21 cellular contexts compared by ENCODE assay signal in the genomic region with DNA sequence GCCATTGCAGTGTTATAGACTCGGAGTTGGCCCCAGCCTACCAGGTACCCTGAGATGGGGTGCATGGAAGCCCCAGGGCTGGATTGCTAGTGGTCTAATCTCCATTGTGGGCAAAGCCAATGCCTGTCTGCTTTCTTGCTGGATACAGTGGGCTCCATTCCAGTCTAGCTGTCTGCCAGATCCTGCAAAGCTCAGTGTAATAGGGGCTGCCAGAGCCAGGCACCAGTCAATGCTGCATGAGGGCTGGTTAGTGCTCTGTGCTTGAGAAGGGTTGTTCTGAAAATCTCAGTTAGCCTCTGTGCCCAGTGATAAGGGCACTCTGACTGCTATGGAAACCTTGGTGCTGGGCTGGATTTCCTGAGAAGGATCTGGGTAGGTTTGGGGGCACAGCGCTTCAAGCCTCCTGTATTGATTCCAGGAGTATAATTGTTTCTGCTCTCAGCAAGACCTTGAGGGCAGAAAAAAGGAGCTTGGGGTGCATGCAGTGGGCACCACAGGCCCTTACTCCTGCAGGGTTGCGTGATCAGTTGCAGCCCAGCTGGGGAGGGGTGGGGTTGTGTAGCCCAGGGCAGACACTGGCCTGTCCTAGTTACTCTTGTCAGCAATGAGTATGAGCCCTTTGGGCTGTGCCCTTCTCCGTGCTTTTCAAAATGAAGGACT. TPM values are rescaled to one million over a fixed set of nuclear protein-coding genes. Genes with fewer than 3 reads are reported as not detected.
"Had no signal": no experiment of that assay in that cellular context is flagged by ENCODE, and none has a peak within 500 bp of the region (broad histone marks: within the 10 kb centered on the region; RNA-seq: fewer than 3 reads in every experiment).

No MANE protein-coding gene starts in this region.

- H3K4me3 Mint-ChIP-seq: effector memory CD8-positive, alpha-beta T cell; naive thymus-derived CD8-positive, alpha-beta T cell; nephron progenitor cell; stimulated activated effector memory CD8-positive, alpha-beta T cell treated with anti-CD3 and anti-CD28 coated beads, Interleukin-12 subunit alpha, Interleukin-12 subunit beta, amount 100 ng/mL, for 72 hours had no signal

- H3K9me3 Mint-ChIP-seq: effector memory CD8-positive, alpha-beta T cell; naive thymus-derived CD8-positive, alpha-beta T cell; nephron progenitor cell; stimulated activated effector memory CD8-positive, alpha-beta T cell treated with anti-CD3 and anti-CD28 coated beads, Interleukin-12 subunit alpha, Interleukin-12 subunit beta, amount 100 ng/mL, for 72 hours had no signal

- H3K4me2 ChIP-seq: smooth muscle cell had no signal

- H3K27me3 Mint-ChIP-seq: naive thymus-derived CD8-positive, alpha-beta T cell had no signal

- H3K4me1 Mint-ChIP-seq: nephron progenitor cell; stimulated activated effector memory CD8-positive, alpha-beta T cell treated with anti-CD3 and anti-CD28 coated beads, Interleukin-12 subunit alpha, Interleukin-12 subunit beta, amount 100 ng/mL, for 72 hours had no signal

- H3K4me1 ChIP-seq: stomach, thyroid gland, vagina had no signal

- H3K36me3 ChIP-seq: ovary, stomach, thyroid gland, vagina had no signal

- H3K36me3 Mint-ChIP-seq: naive thymus-derived CD8-positive, alpha-beta T cell; stimulated activated effector memory CD8-positive, alpha-beta T cell treated with anti-CD3 and anti-CD28 coated beads, Interleukin-12 subunit alpha, Interleukin-12 subunit beta, amount 100 ng/mL, for 72 hours had no signal

- H3K27ac Mint-ChIP-seq: effector memory CD8-positive, alpha-beta T cell; nephron progenitor cell; stimulated activated effector memory CD8-positive, alpha-beta T cell treated with anti-CD3 and anti-CD28 coated beads, Interleukin-12 subunit alpha, Interleukin-12 subunit beta, amount 100 ng/mL, for 72 hours had no signal

- H3K4me3 ChIP-seq: ovary, smooth muscle cell, stomach, thyroid gland, vagina had no signal

- H3K27me3 ChIP-seq: ovary, stomach, thyroid gland, vagina had no signal

- H3K27ac ChIP-seq: ovary, stomach, thyroid gland, vagina had no signal

- H3K9me3 ChIP-seq: ovary, stomach, thyroid gland, vagina had no signal

- ATAC-seq: effector memory CD8-positive, alpha-beta T cell; naive thymus-derived CD8-positive, alpha-beta T cell; sciatic nerve; stimulated activated effector memory CD8-positive, alpha-beta T cell treated with anti-CD3 and anti-CD28 coated beads, Interleukin-12 subunit alpha, Interleukin-12 subunit beta, amount 100 ng/mL, for 72 hours had no signal

- DNase-seq: cortex of kidney; effector memory CD8-positive, alpha-beta T cell; mesendoderm; naive thymus-derived CD8-positive, alpha-beta T cell; nephron progenitor cell; occipital lobe; ovary; retina; stimulated activated CD4-positive, alpha-beta T cell treated with anti-CD3 and anti-CD28 coated beads, Interleukin-12 subunit alpha, Interleukin-12 subunit beta, amount 100 ng/mL, for 4 hours; stimulated activated CD4-positive, alpha-beta T cell treated with anti-CD3 and anti-CD28 coated beads, Interleukin-1b, Interleukin-23, amount 100 ng/mL, for 48 hours; stimulated activated CD4-positive, alpha-beta T cell treated with anti-CD3 and anti-CD28 coated beads, Interleukin-4, amount 100 ng/mL, for 24 hours; stimulated activated naive CD4-positive, alpha-beta T cell treated with Interleukin-2 at 50 U/mL for 16 hours; stomach; thyroid gland; trophoblast cell had no signal

RNA-seq across cellular contexts. Expression of a gene that starts 19.1 kb away (rescaled TPM):
- total RNA-seq: myocyte, pulmonary artery endothelial cell had no signal
